ENCODE assay signal across 1 cellular context in the genomic region with DNA sequence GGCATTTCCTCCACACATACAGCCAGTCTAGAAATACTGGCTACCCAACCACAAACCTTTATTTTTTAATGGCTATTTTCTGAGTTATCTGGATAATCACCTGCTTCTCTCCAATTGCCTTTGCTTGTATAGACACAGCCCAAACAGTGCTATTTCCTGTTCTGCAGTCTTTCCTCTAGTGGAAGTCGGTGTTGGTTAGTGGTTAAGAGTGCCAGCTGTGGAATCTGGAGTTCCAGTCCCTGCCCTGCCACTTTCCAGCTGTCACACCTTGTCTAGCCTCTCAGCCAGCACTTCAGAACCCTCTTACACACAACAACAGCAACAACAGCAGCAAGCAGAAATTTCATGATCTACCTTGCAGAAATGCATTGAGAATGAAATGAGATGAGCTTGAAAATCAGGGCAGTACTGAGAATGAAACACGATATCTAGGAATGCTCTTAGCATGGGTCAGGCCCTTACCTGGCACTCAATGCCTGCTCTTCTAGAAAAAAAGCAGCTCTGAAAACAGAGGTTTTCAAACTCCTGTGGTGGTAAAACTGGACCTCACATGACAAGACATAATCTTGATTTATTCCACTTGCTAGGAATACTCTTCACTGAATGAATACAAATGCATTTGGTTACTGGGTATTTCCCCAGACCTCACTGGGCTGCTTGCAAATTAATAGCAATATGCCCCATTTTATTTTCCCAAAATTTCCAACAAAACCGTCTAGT.
TF ChIP-seq lines count a peak whose summit lies in the region.

No MANE protein-coding gene starts in this region.

TF ChIP-seq in WTC11, 78 proteins besides CTCF, POLR2A, EP300 and RAD21 (continued from another document):
- TF ChIP-seq, protein P1, sequence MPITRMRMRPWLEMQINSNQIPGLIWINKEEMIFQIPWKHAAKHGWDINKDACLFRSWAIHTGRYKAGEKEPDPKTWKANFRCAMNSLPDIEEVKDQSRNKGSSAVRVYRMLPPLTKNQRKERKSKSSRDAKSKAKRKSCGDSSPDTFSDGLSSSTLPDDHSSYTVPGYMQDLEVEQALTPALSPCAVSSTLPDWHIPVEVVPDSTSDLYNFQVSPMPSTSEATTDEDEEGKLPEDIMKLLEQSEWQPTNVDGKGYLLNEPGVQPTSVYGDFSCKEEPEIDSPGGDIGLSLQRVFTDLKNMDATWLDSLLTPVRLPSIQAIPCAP (CRISPR knock-in tag; IDR thresholded peaks at IDR 0.05): no peak
- TF ChIP-seq, protein P2, sequence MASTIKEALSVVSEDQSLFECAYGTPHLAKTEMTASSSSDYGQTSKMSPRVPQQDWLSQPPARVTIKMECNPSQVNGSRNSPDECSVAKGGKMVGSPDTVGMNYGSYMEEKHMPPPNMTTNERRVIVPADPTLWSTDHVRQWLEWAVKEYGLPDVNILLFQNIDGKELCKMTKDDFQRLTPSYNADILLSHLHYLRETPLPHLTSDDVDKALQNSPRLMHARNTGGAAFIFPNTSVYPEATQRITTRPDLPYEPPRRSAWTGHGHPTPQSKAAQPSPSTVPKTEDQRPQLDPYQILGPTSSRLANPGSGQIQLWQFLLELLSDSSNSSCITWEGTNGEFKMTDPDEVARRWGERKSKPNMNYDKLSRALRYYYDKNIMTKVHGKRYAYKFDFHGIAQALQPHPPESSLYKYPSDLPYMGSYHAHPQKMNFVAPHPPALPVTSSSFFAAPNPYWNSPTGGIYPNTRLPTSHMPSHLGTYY (CRISPR knock-in tag; IDR thresholded peaks at IDR 0.05): no peak
- TF ChIP-seq, protein P3, sequence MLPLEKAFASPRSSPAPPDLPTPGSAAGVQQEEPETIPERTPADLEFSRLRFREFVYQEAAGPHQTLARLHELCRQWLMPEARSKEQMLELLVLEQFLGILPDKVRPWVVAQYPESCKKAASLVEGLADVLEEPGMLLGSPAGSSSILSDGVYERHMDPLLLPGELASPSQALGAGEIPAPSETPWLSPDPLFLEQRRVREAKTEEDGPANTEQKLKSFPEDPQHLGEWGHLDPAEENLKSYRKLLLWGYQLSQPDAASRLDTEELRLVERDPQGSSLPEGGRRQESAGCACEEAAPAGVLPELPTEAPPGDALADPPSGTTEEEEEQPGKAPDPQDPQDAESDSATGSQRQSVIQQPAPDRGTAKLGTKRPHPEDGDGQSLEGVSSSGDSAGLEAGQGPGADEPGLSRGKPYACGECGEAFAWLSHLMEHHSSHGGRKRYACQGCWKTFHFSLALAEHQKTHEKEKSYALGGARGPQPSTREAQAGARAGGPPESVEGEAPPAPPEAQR (CRISPR knock-in tag; IDR thresholded peaks at IDR 0.05): no peak
- TF ChIP-seq, protein P4, sequence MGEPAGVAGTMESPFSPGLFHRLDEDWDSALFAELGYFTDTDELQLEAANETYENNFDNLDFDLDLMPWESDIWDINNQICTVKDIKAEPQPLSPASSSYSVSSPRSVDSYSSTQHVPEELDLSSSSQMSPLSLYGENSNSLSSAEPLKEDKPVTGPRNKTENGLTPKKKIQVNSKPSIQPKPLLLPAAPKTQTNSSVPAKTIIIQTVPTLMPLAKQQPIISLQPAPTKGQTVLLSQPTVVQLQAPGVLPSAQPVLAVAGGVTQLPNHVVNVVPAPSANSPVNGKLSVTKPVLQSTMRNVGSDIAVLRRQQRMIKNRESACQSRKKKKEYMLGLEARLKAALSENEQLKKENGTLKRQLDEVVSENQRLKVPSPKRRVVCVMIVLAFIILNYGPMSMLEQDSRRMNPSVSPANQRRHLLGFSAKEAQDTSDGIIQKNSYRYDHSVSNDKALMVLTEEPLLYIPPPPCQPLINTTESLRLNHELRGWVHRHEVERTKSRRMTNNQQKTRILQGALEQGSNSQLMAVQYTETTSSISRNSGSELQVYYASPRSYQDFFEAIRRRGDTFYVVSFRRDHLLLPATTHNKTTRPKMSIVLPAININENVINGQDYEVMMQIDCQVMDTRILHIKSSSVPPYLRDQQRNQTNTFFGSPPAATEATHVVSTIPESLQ (CRISPR knock-in tag; IDR thresholded peaks at IDR 0.05): no peak
